ENCODE assay signal across 8 cellular contexts in the genomic region with DNA sequence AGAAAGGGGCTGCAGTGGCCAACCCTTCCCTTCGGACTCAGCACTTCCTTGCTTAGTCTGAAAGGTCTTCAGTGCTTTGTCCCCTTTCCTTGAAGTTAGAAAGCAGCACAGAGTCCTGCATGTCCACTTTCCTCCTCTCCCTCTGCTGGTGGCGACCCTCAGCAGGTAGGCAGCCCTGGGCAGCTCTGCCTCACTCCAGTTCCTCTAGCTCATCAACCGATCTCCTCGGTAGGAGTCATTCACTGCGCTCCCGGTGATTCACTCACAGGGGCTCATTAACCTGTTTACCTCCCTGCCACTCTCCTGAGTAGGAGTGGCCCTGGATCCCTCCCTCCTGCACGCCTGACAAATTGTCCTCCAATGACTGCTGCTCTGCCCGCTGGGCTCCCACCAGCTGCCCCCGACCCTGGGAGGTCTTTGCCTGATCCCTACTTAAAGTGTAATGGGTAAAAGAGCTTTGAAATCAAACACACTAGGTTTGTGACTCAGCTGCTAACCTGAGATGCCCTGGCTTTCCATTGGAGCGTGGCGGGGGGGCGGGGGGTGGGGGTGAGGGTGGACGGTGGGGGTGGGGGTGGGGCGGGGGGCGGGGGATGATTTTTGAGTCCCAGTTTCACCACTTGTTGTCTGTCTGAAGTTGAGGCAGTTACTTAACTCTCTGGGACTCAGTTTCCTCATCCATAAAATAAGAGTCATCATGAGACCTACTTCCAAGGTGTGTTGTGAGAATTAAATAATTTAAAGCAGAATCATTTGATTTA. TPM values are rescaled to one million over a fixed set of nuclear protein-coding genes. Genes with fewer than 3 reads are reported as not detected.
DNase-seq lines count a peak whose midpoint lies in the region; ATAC-seq and TF ChIP-seq lines count a peak whose summit lies in the region.

No MANE protein-coding gene starts in this region.

- DNase-seq in DMS79 (lab: John Stamatoyannopoulos, UW): peak; percentile 91
- peak; percentile 84 for DNase-seq in NCI-H2029 treated with DMSO at 0.1 percent for 48 hours (lab: John Stamatoyannopoulos, UW)
- peak; percentile 85 for DNase-seq in astrocyte of the spinal cord (ENCODE audit: low read depth, low spot score)
- DNase-seq in globus pallidus (ENCODE audit: low spot score): no peak
- no peak for DNase-seq in effector CD8-positive, alpha-beta T cell (lab: John Stamatoyannopoulos, UW)
- DNase-seq in sciatic nerve (ENCODE audit: low spot score): no peak

- in situ Hi-C loops in astrocyte of the spinal cord (cut with HindIII; ENCODE audit: low sequenced_read_pairs): no loop called here

- H3K27me3 ChIP-seq in liver (ENCODE audit: control insufficient read depth in 4 of 4, insufficient read depth in 4 of 4, low read length in 3 of 4): no peaks in the 10 kb centered on the region

- H3K4me3 ChIP-seq in astrocyte of the spinal cord (ENCODE audit: low read depth, low read length) (no peak overlapping the region), liver (ENCODE audit: low read depth in 1 of 3, low read length in 3 of 3) (no peak overlapping the region)

- ATAC-seq in HG03135 (IDR thresholded peaks at IDR 0.05; ENCODE audit: unreplicated experiment) (no peak), sciatic nerve (no peak)

- no peak overlapping the region for H3K9ac ChIP-seq in liver (ENCODE audit: low read depth in 1 of 2, low read length in 2 of 2)

- H3K27ac ChIP-seq in liver (ENCODE audit: low read depth in 1 of 2, low read length in 2 of 2): no peak overlapping the region

- no peaks in the 10 kb centered on the region for H3K9me3 ChIP-seq in liver (ENCODE audit: control insufficient read depth in 4 of 4, low read length in 3 of 4)

- peak; percentile 40 for TF ChIP-seq CTCF in astrocyte of the spinal cord (IDR thresholded peaks at IDR 0.05; ENCODE audit: low read depth, low read length)
- TF ChIP-seq CTCF in liver (IDR thresholded peaks at IDR 0.05; ENCODE audit: low read depth, low read length, missing input control): peak; percentile 31

- H3K36me3 ChIP-seq in liver (ENCODE audit: control insufficient read depth in 4 of 4, insufficient read depth in 3 of 4, low read depth in 1 of 4, low read length in 3 of 4): no peaks in the 10 kb centered on the region

- H3K4me1 ChIP-seq in liver (ENCODE audit: control insufficient read depth in 4 of 4, insufficient read depth in 4 of 4, low read length in 3 of 4): peaks cover 3 to 30% (median 12%) of the 10 kb centered on the region in 4 donors

- intact Hi-C loops in sciatic nerve (cut with DNase I): no loop called here

- WGBS in liver: 46% methylated on average over 15 of the region's 15 CpGs

- peak; percentile 5 to 65 for TF ChIP-seq RAD21 in liver (IDR thresholded peaks at IDR 0.05)

TF ChIP-seq in liver, 16 proteins besides CTCF, POLR2A, EP300 and RAD21:
- TF ChIP-seq YY1 (IDR thresholded peaks at IDR 0.05): no peak
- TF ChIP-seq, protein P1, sequence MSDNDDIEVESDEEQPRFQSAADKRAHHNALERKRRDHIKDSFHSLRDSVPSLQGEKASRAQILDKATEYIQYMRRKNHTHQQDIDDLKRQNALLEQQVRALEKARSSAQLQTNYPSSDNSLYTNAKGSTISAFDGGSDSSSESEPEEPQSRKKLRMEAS (IDR thresholded peaks at IDR 0.05): no peak
- TF ChIP-seq RXRA (IDR thresholded peaks at IDR 0.05): no peak
- no peak for TF ChIP-seq ZBTB33 (IDR thresholded peaks at IDR 0.05)
- no peak for TF ChIP-seq HNF4A (conservative IDR thresholded peaks at IDR 0.05)
- no peak for TF ChIP-seq JUND (IDR thresholded peaks at IDR 0.05)
- TF ChIP-seq FOXA1 (IDR thresholded peaks at IDR 0.05): no peak
- TF ChIP-seq, protein P2, sequence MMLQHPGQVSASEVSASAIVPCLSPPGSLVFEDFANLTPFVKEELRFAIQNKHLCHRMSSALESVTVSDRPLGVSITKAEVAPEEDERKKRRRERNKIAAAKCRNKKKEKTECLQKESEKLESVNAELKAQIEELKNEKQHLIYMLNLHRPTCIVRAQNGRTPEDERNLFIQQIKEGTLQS (IDR thresholded peaks at IDR 0.05): no peak
- TF ChIP-seq FOXA2 (IDR thresholded peaks at IDR 0.05): no peak
- TF ChIP-seq GABPA (IDR thresholded peaks at IDR 0.05 in 1 of 2, conservative IDR thresholded peaks at IDR 0.05 in 1 of 2): no peak
- TF ChIP-seq TAF1 (conservative IDR thresholded peaks at IDR 0.05): no peak
- TF ChIP-seq NR2F2 (IDR thresholded peaks at IDR 0.05): no peak
- no peak for TF ChIP-seq EGR1 (IDR thresholded peaks at IDR 0.05; ENCODE audit: low read depth in 2 of 2)
- TF ChIP-seq REST (IDR thresholded peaks at IDR 0.05): no peak
- no peak for TF ChIP-seq HNF4G (IDR thresholded peaks at IDR 0.05)
- no peak for TF ChIP-seq SP1 (IDR thresholded peaks at IDR 0.05)
TF ChIP-seq in liver: peak in this region for 0.

RNA-seq across cellular contexts. Expression of gene SCNN1A, which starts 4.2 kb away (rescaled TPM):
- total RNA-seq in liver (1 to 10 TPM in 1 of 2 donors, under 1 TPM in 1; 0.47 to 7.7 TPM), sciatic nerve (16.8 TPM)
- 1 to 10 TPM; 2.2 to 3.5 TPM for polyA plus RNA-seq in liver

RNA-seq across cellular contexts. Expression of gene LTBR, which starts 12.8 kb away (rescaled TPM):
- total RNA-seq in liver (10 to 100 TPM; 15.8 to 93.9 TPM), sciatic nerve (99.7 TPM)
- polyA plus RNA-seq in liver: 100 to 1,000 TPM in 1 of 2 donors, 10 to 100 TPM in 1; 84.1 to 138 TPM

RNA-seq across cellular contexts. Expression of gene TNFRSF1A, which starts 29.3 kb away (rescaled TPM):
- total RNA-seq in liver (100 to 1,000 TPM in 1 of 2 donors, 10 to 100 TPM in 1; 36.9 to 144 TPM), sciatic nerve (215 TPM)
- 100 to 1,000 TPM in 1 of 2 donors, 10 to 100 TPM in 1; 56.0 to 121 TPM for polyA plus RNA-seq in liver

Comparison
In these comparisons a context has a peak if more than half of its experiments do, and no peak if none do; other contexts are left out.
1. DNase-seq: peak in DMS79 (single experiment), NCI-H2029 treated with DMSO at 0.1 percent for 48 hours (single experiment) and astrocyte of the spinal cord (single experiment); none in globus pallidus (single experiment), effector CD8-positive, alpha-beta T cell (single experiment) and sciatic nerve (single experiment).